Comparison of ENCODE assay signal across 15 cellular contexts in genomic region chr2:161172901-161173540, GRCh38. TPM values are rescaled to one million over a fixed set of nuclear protein-coding genes. Genes with fewer than 3 reads are reported as not detected.
DNase-seq lines count a peak whose midpoint lies in the region; ATAC-seq, FAIRE-seq and TF ChIP-seq lines count a peak whose summit lies in the region.
"Had no signal": no experiment of that assay in that cellular context is flagged by ENCODE, and none has a peak within 500 bp of the region (broad histone marks: within the 10 kb centered on the region; RNA-seq: fewer than 3 reads in every experiment).

No MANE protein-coding gene starts in this region.

- ATAC-seq in HG03460 (IDR thresholded peaks at IDR 0.05; ENCODE audit: unreplicated experiment), result peak; percentile 50
- peak; percentile 68 to 69 for ATAC-seq in stimulated activated naive B cell treated with anti-CD40 and anti-IgM and Interleukin-4, amounts not matched to agents 10 μg/mL and 1 μg/mL and 100 μg/mL, for 72 hours (replicated peaks)
- ATAC-seq in CD8-positive, alpha-beta T cell, result no peak
- ATAC-seq: Right ventricle myocardium inferior had no signal

- H3K4me3 ChIP-seq in uterus, result no peak overlapping the region
- H3K4me3 ChIP-seq in CD8-positive, alpha-beta T cell (ENCODE audit: low read depth, low read length), result no peak overlapping the region
- H3K4me3 ChIP-seq: ovary had no signal

- H3K4me1 ChIP-seq in uterus, result no peaks in the 10 kb centered on the region
- H3K4me1 ChIP-seq in CD8-positive, alpha-beta T cell (ENCODE audit: insufficient read depth, low read length), result no peaks in the 10 kb centered on the region

- no peak for TF ChIP-seq CTCF in uterus (IDR thresholded peaks at IDR 0.05)
- TF ChIP-seq CTCF in CD8-positive, alpha-beta T cell (IDR thresholded peaks at IDR 0.05), result no peak

- no peaks in the 10 kb centered on the region for H3K27me3 Mint-ChIP-seq in activated naive CD4-positive, alpha-beta T cell treated with anti-CD3 and anti-CD28 coated beads, Interleukin-2, amount 50 U/mL, for 24 hours
- no peaks in the 10 kb centered on the region for H3K27me3 Mint-ChIP-seq in stimulated activated naive B cell treated with anti-CD40 and anti-IgM and Interleukin-4, amounts not matched to agents 10 μg/mL and 1 μg/mL and 100 μg/mL, for 72 hours
- no peaks in the 10 kb centered on the region for H3K27me3 Mint-ChIP-seq in CD8-positive, alpha-beta T cell (ENCODE audit: low read depth)
- H3K27me3 Mint-ChIP-seq: brain had no signal

- peak overlapping the region; percentile 16 for H3K4me3 Mint-ChIP-seq in activated naive CD4-positive, alpha-beta T cell treated with anti-CD3 and anti-CD28 coated beads, Interleukin-2, amount 50 U/mL, for 24 hours
- peak overlapping the region; percentile 8 to 17 for H3K4me3 Mint-ChIP-seq in stimulated activated naive B cell treated with anti-CD40 and anti-IgM and Interleukin-4, amounts not matched to agents 10 μg/mL and 1 μg/mL and 100 μg/mL, for 72 hours
- H3K4me3 Mint-ChIP-seq in CD8-positive, alpha-beta T cell, result no peak overlapping the region
- H3K4me3 Mint-ChIP-seq: brain had no signal

- CTCF ChIA-PET in CD8-positive, alpha-beta T cell (lab: Charles Lee), result interaction anchor here (0.6 kb wide), 1 partner anchor 84 kb away, joined by 3 read pairs; no protein-coding TSS in a partner anchor

- H3K27ac ChIP-seq in uterus, result no peak overlapping the region
- no peak overlapping the region for H3K27ac ChIP-seq in CD8-positive, alpha-beta T cell (ENCODE audit: low read depth, low read length)
- H3K27ac ChIP-seq: HL-60, ovary had no signal

- FAIRE-seq in H54 (lab: Jason Lieb, UNC), result peak; percentile 64

- H3K9me3 ChIP-seq in uterus, result no peaks in the 10 kb centered on the region
- H3K9me3 ChIP-seq in CD8-positive, alpha-beta T cell (ENCODE audit: low read length), result no peaks in the 10 kb centered on the region
- H3K9me3 ChIP-seq: ovary had no signal

- no peaks in the 10 kb centered on the region for H3K27me3 ChIP-seq in uterus
- H3K27me3 ChIP-seq in CD8-positive, alpha-beta T cell (ENCODE audit: insufficient read depth, low read length), result no peaks in the 10 kb centered on the region
- H3K27me3 ChIP-seq: ovary had no signal

- H3K4me1 Mint-ChIP-seq in activated naive CD4-positive, alpha-beta T cell treated with anti-CD3 and anti-CD28 coated beads, Interleukin-2, amount 50 U/mL, for 24 hours, result peaks cover 78% of the 10 kb centered on the region
- peaks cover 54 to 93% of the 10 kb centered on the region in 2 donors for H3K4me1 Mint-ChIP-seq in stimulated activated naive B cell treated with anti-CD40 and anti-IgM and Interleukin-4, amounts not matched to agents 10 μg/mL and 1 μg/mL and 100 μg/mL, for 72 hours
- peaks cover 61% of the 10 kb centered on the region for H3K4me1 Mint-ChIP-seq in CD8-positive, alpha-beta T cell (ENCODE audit: low read depth)

- no peaks in the 10 kb centered on the region for H3K36me3 ChIP-seq in uterus
- no peaks in the 10 kb centered on the region for H3K36me3 ChIP-seq in CD8-positive, alpha-beta T cell (ENCODE audit: insufficient read depth, low read length)
- H3K36me3 ChIP-seq: ovary had no signal

- peaks cover 43% of the 10 kb centered on the region for H3K36me3 Mint-ChIP-seq in activated naive CD4-positive, alpha-beta T cell treated with anti-CD3 and anti-CD28 coated beads, Interleukin-2, amount 50 U/mL, for 24 hours
- peaks cover 46 to 61% of the 10 kb centered on the region in 2 donors for H3K36me3 Mint-ChIP-seq in stimulated activated naive B cell treated with anti-CD40 and anti-IgM and Interleukin-4, amounts not matched to agents 10 μg/mL and 1 μg/mL and 100 μg/mL, for 72 hours
- peaks cover 47% of the 10 kb centered on the region for H3K36me3 Mint-ChIP-seq in CD8-positive, alpha-beta T cell

- no peak for TF ChIP-seq POLR2A in H54 (IDR thresholded peaks at IDR 0.05; ENCODE audit: low read depth, low read length)
- no peak for TF ChIP-seq POLR2A in uterus (IDR thresholded peaks at IDR 0.05)

- POLR2A ChIA-PET in CD8-positive, alpha-beta T cell (lab: Charles Lee), result no interaction called here

- DNase-seq in activated naive CD4-positive, alpha-beta T cell treated with anti-CD3 and anti-CD28 coated beads, Interleukin-2, amount 50 U/mL, for 16 hours, result no peak
- no peak for DNase-seq in H54 (ENCODE audit: insufficient read length, low spot score)
- no peak for DNase-seq in stimulated activated naive B cell treated with anti-CD40 and anti-IgM and Interleukin-4, amounts not matched to agents 10 μg/mL and 1 μg/mL and 100 μg/mL, for 72 hours
- no peak for DNase-seq in uterus
- DNase-seq in CD8-positive, alpha-beta T cell, result no peak
- DNase-seq in NCI-H524 treated with DMSO at 0.1 percent for 48 hours (lab: John Stamatoyannopoulos, UW), result no peak
- DNase-seq: activated CD4-positive, alpha-beta T cell treated with anti-CD3 and anti-CD28 coated beads, Interleukin-2, amount 50 U/mL, for 1 hour; islet precursor cell; NCI-H1694; ovary had no signal

- no peaks in the 10 kb centered on the region for H3K9me3 Mint-ChIP-seq in activated naive CD4-positive, alpha-beta T cell treated with anti-CD3 and anti-CD28 coated beads, Interleukin-2, amount 50 U/mL, for 24 hours
- peaks cover 6 to 9% of the 10 kb centered on the region in 2 donors for H3K9me3 Mint-ChIP-seq in stimulated activated naive B cell treated with anti-CD40 and anti-IgM and Interleukin-4, amounts not matched to agents 10 μg/mL and 1 μg/mL and 100 μg/mL, for 72 hours
- peaks cover 7% of the 10 kb centered on the region for H3K9me3 Mint-ChIP-seq in CD8-positive, alpha-beta T cell

- intact Hi-C loops in uterus (cut with DNase I; ENCODE audit: low total_unique reads), result no loop called here
- intact Hi-C loops in CD8-positive, alpha-beta T cell (cut with DNase I, micrococcal nuclease), result no loop called here

- peak overlapping the region; percentile 52 for H3K27ac Mint-ChIP-seq in activated naive CD4-positive, alpha-beta T cell treated with anti-CD3 and anti-CD28 coated beads, Interleukin-2, amount 50 U/mL, for 24 hours
- H3K27ac Mint-ChIP-seq in stimulated activated naive B cell treated with anti-CD40 and anti-IgM and Interleukin-4, amounts not matched to agents 10 μg/mL and 1 μg/mL and 100 μg/mL, for 72 hours, result peak overlapping the region; percentile 21
- no peak overlapping the region for H3K27ac Mint-ChIP-seq in CD8-positive, alpha-beta T cell
- H3K27ac Mint-ChIP-seq: brain had no signal

RNA-seq across cellular contexts. Expression of gene TANK, which starts 12.8 kb away (rescaled TPM):
- 100 to 1,000 TPM in 1 of 4 donors, 10 to 100 TPM in 3; 56.6 to 131 (median 70.7) TPM for total RNA-seq in uterus
- 10 to 100 TPM; 63.0 to 79.1 TPM for total RNA-seq in CD8-positive, alpha-beta T cell
